ENCODE assay signal across 8 cellular contexts in genomic region chr1:112704511-112704907, GRCh38. TPM values are rescaled to one million over a fixed set of nuclear protein-coding genes. Genes with fewer than 3 reads are reported as not detected.
DNase-seq lines count a peak whose midpoint lies in the region; ATAC-seq and TF ChIP-seq lines count a peak whose summit lies in the region.

No MANE protein-coding gene starts in this region.

- peaks cover 12% of the 10 kb centered on the region; the same call in 1 of the 2 replicates for H3K36me3 ChIP-seq in HUES48 (ENCODE audit: control insufficient read depth, insufficient read depth, low read length)
- no peaks in the 10 kb centered on the region for H3K36me3 ChIP-seq in breast epithelium
- peaks cover 28 to 34% of the 10 kb centered on the region in 2 donors for H3K36me3 ChIP-seq in mucosa of rectum (ENCODE audit: control insufficient read depth in 2 of 2, insufficient read depth in 2 of 2, low read length in 2 of 2)
- no peaks in the 10 kb centered on the region for H3K36me3 ChIP-seq in aorta (ENCODE audit: control insufficient read depth in 1 of 2, insufficient read depth in 2 of 2, low read length in 1 of 2)

- TF ChIP-seq CTCF in AG04449 (IDR thresholded peaks at IDR 0.05; ENCODE audit: insufficient read depth, low read length, missing control alignments) = no peak
- no peak for TF ChIP-seq CTCF in breast epithelium (IDR thresholded peaks at IDR 0.05)

- H3K27me3 ChIP-seq in HUES48 (ENCODE audit: control insufficient read depth, insufficient read depth, low read length) (peaks cover 54% of the 10 kb centered on the region), breast epithelium (no peaks in the 10 kb centered on the region), mucosa of rectum (ENCODE audit: control insufficient read depth in 2 of 2, insufficient read depth in 2 of 2, low read length in 2 of 2) (no peaks in the 10 kb centered on the region), aorta (ENCODE audit: control insufficient read depth in 1 of 2, insufficient read depth in 2 of 2, low read length in 1 of 2) (no peaks in the 10 kb centered on the region)

- no peak overlapping the region for H3K9ac ChIP-seq in HUES48 (ENCODE audit: low read depth, low read length)
- H3K9ac ChIP-seq in mucosa of rectum (ENCODE audit: low read depth in 1 of 2, low read length in 2 of 2) = peak overlapping the region; percentile 69 to 98

- ATAC-seq in aorta (ENCODE audit: low FRiP score) = no peak
- no peak for ATAC-seq in left lobe of liver
- no peak for ATAC-seq in HG03565 (IDR thresholded peaks at IDR 0.05; ENCODE audit: unreplicated experiment)

- WGBS in aorta, 2 donors = 5 to 6% methylated on average over 5 of the region's 5 CpGs

- POLR2A ChIA-PET in AG04449 (lab: Yijun Ruan, JAX) = interaction anchor here (0.6 to 2.3 kb wide), 12 partner anchors 9 to 313 kb away, joined by 3 to 21 read pairs (median 4); partner anchors contain the start of genes CAPZA1, CTTNBP2NL, MOV10 and PPM1J

- no peaks in the 10 kb centered on the region for H3K9me3 ChIP-seq in HUES48 (ENCODE audit: control insufficient read depth, insufficient read depth, low read length)
- H3K9me3 ChIP-seq in breast epithelium = no peaks in the 10 kb centered on the region
- H3K9me3 ChIP-seq in mucosa of rectum (ENCODE audit: control insufficient read depth in 2 of 2, low read length in 2 of 2) = no peaks in the 10 kb centered on the region
- no peaks in the 10 kb centered on the region for H3K9me3 ChIP-seq in aorta (ENCODE audit: control insufficient read depth, low read length)

- TF ChIP-seq POLR2A in breast epithelium (IDR thresholded peaks at IDR 0.05) = no peak

- intact Hi-C loops in breast epithelium (cut with DNase I; ENCODE audit: low total_unique reads) = no loop called here
- intact Hi-C loops in aorta (cut with DNase I) = loop anchor here in 1 of 2 donors (5.0 to 10.0 kb wide), 3 partner anchors 67 to 240 kb away; no protein-coding TSS in a partner anchor

- H3K4me1 ChIP-seq in HUES48 (ENCODE audit: control insufficient read depth, insufficient read depth, low read length) (peaks cover 40% of the 10 kb centered on the region), breast epithelium (peaks cover 19 to 32% of the 10 kb centered on the region in 2 donors), mucosa of rectum (ENCODE audit: control insufficient read depth in 2 of 2, insufficient read depth in 2 of 2, low read length in 2 of 2) (peaks cover 60 to 65% of the 10 kb centered on the region in 2 donors), aorta (ENCODE audit: control insufficient read depth in 1 of 2, insufficient read depth in 2 of 2, low read length in 2 of 2) (no peaks in the 10 kb centered on the region)

- no peak for DNase-seq in AG04449 (ENCODE audit: low read depth, low spot score)
- DNase-seq in breast epithelium (ENCODE audit: low spot score in 2 of 2) = no peak
- DNase-seq in aorta = no peak
- DNase-seq in left lobe of liver (ENCODE audit: low spot score) = no peak
- no peak for DNase-seq in NCI-H748 treated with DMSO at 0.1 percent for 48 hours (lab: John Stamatoyannopoulos, UW)

- CTCF ChIA-PET in AG04449 (lab: Yijun Ruan, JAX) = interaction anchor here (0.8 to 4.5 kb wide), 10 partner anchors 11 to 368 kb away, joined by 3 to 36 read pairs (median 4); partner anchors contain the start of genes LRIG2, MOV10 and PPM1J

- H3K27ac ChIP-seq in HUES48 (ENCODE audit: low read depth, low read length) = peak overlapping the region; percentile 65
- peak overlapping the region; percentile 86 to 99 for H3K27ac ChIP-seq in breast epithelium
- H3K27ac ChIP-seq in mucosa of rectum (ENCODE audit: low read depth in 2 of 2, low read length in 2 of 2) = peak overlapping the region; percentile 86 to 96
- H3K27ac ChIP-seq in aorta (ENCODE audit: low read depth in 1 of 2, low read length in 2 of 2) = peak overlapping the region in 1 of 2 donors; percentile 69

- H3K4me3 ChIP-seq in AG04449 (ENCODE audit: low read depth, low read length) (peak overlapping the region; percentile 88), HUES48 (ENCODE audit: low read depth, low read length) (peak overlapping the region; percentile 50), breast epithelium (peak overlapping the region; percentile 62 to 100 (median 83)), mucosa of rectum (ENCODE audit: low read length in 2 of 2) (peak overlapping the region; percentile 80 to 81), aorta (ENCODE audit: low read length in 2 of 2) (peak overlapping the region; percentile 1 to 12)

RNA-seq across cellular contexts. Expression of gene RHOC, which starts 2.4 kb away (rescaled TPM):
- 100 to 1,000 TPM; 150 to 302 (median 235) TPM for total RNA-seq in breast epithelium
- total RNA-seq in aorta = 100 to 1,000 TPM; 269 to 316 TPM
- 100 to 1,000 TPM; 433 to 540 TPM for polyA plus RNA-seq in aorta
- total RNA-seq in left lobe of liver = 55.3 TPM

RNA-seq across cellular contexts. Expression of gene PPM1J, which starts 10.6 kb away (rescaled TPM):
- total RNA-seq in breast epithelium (1 to 10 TPM in 2 of 3 donors, under 1 TPM in 1; 0.32 to 5.3 (median 4.9) TPM), aorta (1 to 10 TPM; 3.7 to 4.3 TPM), left lobe of liver (0.33 TPM)
- 1 to 10 TPM in 1 of 2 donors, not detected in 1; 7.1 TPM for polyA plus RNA-seq in aorta

RNA-seq across cellular contexts. Expression of gene MOV10, which starts 30.1 kb away (rescaled TPM):
- 10 to 100 TPM; 14.7 to 52.2 (median 42.6) TPM for total RNA-seq in breast epithelium
- 10 to 100 TPM; 29.2 to 61.0 TPM for total RNA-seq in aorta
- 10 to 100 TPM; 10.8 to 73.4 TPM for polyA plus RNA-seq in aorta
- total RNA-seq in left lobe of liver = 44.3 TPM

Comparison
In these comparisons a context has a peak if more than half of its experiments do, and no peak if none do; other contexts are left out.
1. H3K4me3 ChIP-seq: peak in every context shown above with its lines; median percentile 88 in AG04449; 83 in breast epithelium; 80 in mucosa of rectum; 50 in HUES48; 6 in aorta.